9 cellular contexts compared by ENCODE assay signal in genomic region chr2:173286153-173286809, GRCh38.
DNase-seq lines count a peak whose midpoint lies in the region; ATAC-seq, FAIRE-seq and TF ChIP-seq lines count a peak whose summit lies in the region.
"Had no signal": no experiment of that assay in that cellular context is flagged by ENCODE, and none has a peak within 500 bp of the region (broad histone marks: within the 10 kb centered on the region; RNA-seq: fewer than 3 reads in every experiment).

No MANE protein-coding gene starts in this region.

- peak; percentile 38 for FAIRE-seq in GM12891 (lab: Jason Lieb, UNC)

- peaks cover 5% of the 10 kb centered on the region for H3K4me1 Mint-ChIP-seq in activated T-helper 1 cell treated with anti-CD3 and anti-CD28 coated beads, Interleukin-12 subunit alpha, Interleukin-12 subunit beta, Interleukin-2, Interleukin-4 antibody, amounts not matched to agents 30 ng/mL and 10 ng/mL and 1 ng/mL, durations not matched to agents 14 hours and 24 hours and 36 hours (ENCODE audit: low read depth)

- in situ Hi-C loops in gastrocnemius medialis (cut with MboI; ENCODE audit: low sequenced_read_pairs in 4 of 4), result no loop called here

- ATAC-seq in GM19467 (IDR thresholded peaks at IDR 0.05; ENCODE audit: unreplicated experiment), result peak; percentile 67
- ATAC-seq in HG03378 (IDR thresholded peaks at IDR 0.05; ENCODE audit: unreplicated experiment), result peak; percentile 82
- ATAC-seq in GM19328 (IDR thresholded peaks at IDR 0.05; ENCODE audit: unreplicated experiment), result no peak
- ATAC-seq in gastrocnemius medialis, result no peak

- H3K27ac Mint-ChIP-seq in activated T-helper 1 cell treated with anti-CD3 and anti-CD28 coated beads, Interleukin-12 subunit alpha, Interleukin-12 subunit beta, Interleukin-2, Interleukin-4 antibody, amounts not matched to agents 30 ng/mL and 10 ng/mL and 1 ng/mL, durations not matched to agents 14 hours and 24 hours and 36 hours, result peak overlapping the region; percentile 40

- H3K27me3 ChIP-seq in gastrocnemius medialis (no peaks in the 10 kb centered on the region), prostate gland (replicated peaks; ENCODE audit: insufficient read depth) (no peaks in the 10 kb centered on the region)

- H3K27ac ChIP-seq in gastrocnemius medialis (no peak overlapping the region), prostate gland (no peak overlapping the region)

- H3K9me3 Mint-ChIP-seq in activated T-helper 1 cell treated with anti-CD3 and anti-CD28 coated beads, Interleukin-12 subunit alpha, Interleukin-12 subunit beta, Interleukin-2, Interleukin-4 antibody, amounts not matched to agents 30 ng/mL and 10 ng/mL and 1 ng/mL, durations not matched to agents 14 hours and 24 hours and 36 hours, result no peaks in the 10 kb centered on the region

- peak; percentile 32 for DNase-seq in GM12891 (ENCODE audit: insufficient read length, low spot score)
- no peak for DNase-seq in activated T-helper 1 cell treated with anti-CD3 and anti-CD28 coated beads, Interleukin-12 subunit alpha, Interleukin-12 subunit beta, Interleukin-2, Interleukin-4 antibody, amounts not matched to agents 30 ng/mL and 10 ng/mL and 1 ng/mL, durations not matched to agents 14 hours and 24 hours and 36 hours (ENCODE audit: low spot score)
- DNase-seq in activated gamma-delta T cell treated with Interleukin-2 at 50 U/mL for 16 hours, result no peak
- DNase-seq in gastrocnemius medialis, result no peak
- DNase-seq in prostate gland (ENCODE audit: low spot score), result no peak
- DNase-seq: NCI-H2171 treated with DMSO at 0.1 percent for 48 hours had no signal

- H3K4me1 ChIP-seq in gastrocnemius medialis (no peaks in the 10 kb centered on the region), prostate gland (replicated peaks) (no peaks in the 10 kb centered on the region)

- intact Hi-C loops in activated T-helper 1 cell treated with anti-CD3 and anti-CD28 coated beads, Interleukin-12 subunit alpha, Interleukin-12 subunit beta, Interleukin-2, Interleukin-4 antibody, amounts not matched to agents 30 ng/mL and 10 ng/mL and 1 ng/mL, durations not matched to agents 14 hours and 24 hours and 36 hours (cut with micrococcal nuclease), result loop anchor here (1.0 to 5.0 kb wide), 5 partner anchors 47 to 676 kb away; partner anchors contain the start of gene CDCA7
- intact Hi-C loops in gastrocnemius medialis (cut with DNase I; ENCODE audit: low total_unique reads), result no loop called here
- intact Hi-C loops in prostate gland (cut with DNase I), result loop anchor here (5.0 to 10.0 kb wide), 4 partner anchors 69 to 259 kb away; partner anchors contain the start of genes CDCA7 and MAP3K20

- TF ChIP-seq POLR2A in GM12891 (IDR thresholded peaks at IDR 0.05; ENCODE audit: low read depth, low read length), result no peak
- no peak for TF ChIP-seq POLR2A in gastrocnemius medialis (IDR thresholded peaks at IDR 0.05)
- no peak for TF ChIP-seq POLR2A in prostate gland (IDR thresholded peaks at IDR 0.05)

- no peak overlapping the region for H3K4me3 Mint-ChIP-seq in activated T-helper 1 cell treated with anti-CD3 and anti-CD28 coated beads, Interleukin-12 subunit alpha, Interleukin-12 subunit beta, Interleukin-2, Interleukin-4 antibody, amounts not matched to agents 30 ng/mL and 10 ng/mL and 1 ng/mL, durations not matched to agents 14 hours and 24 hours and 36 hours

- 82% methylated on average over 7 of the region's 7 CpGs for WGBS in prostate gland

- no peaks in the 10 kb centered on the region for H3K36me3 ChIP-seq in gastrocnemius medialis
- no peaks in the 10 kb centered on the region for H3K36me3 ChIP-seq in prostate gland

- no peaks in the 10 kb centered on the region for H3K36me3 Mint-ChIP-seq in activated T-helper 1 cell treated with anti-CD3 and anti-CD28 coated beads, Interleukin-12 subunit alpha, Interleukin-12 subunit beta, Interleukin-2, Interleukin-4 antibody, amounts not matched to agents 30 ng/mL and 10 ng/mL and 1 ng/mL, durations not matched to agents 14 hours and 24 hours and 36 hours (ENCODE audit: low read depth)

- H3K4me3 ChIP-seq in gastrocnemius medialis (no peak overlapping the region), prostate gland (no peak overlapping the region)

- H3K9me3 ChIP-seq in gastrocnemius medialis (no peaks in the 10 kb centered on the region), prostate gland (no peaks in the 10 kb centered on the region)

- no peak for TF ChIP-seq CTCF in gastrocnemius medialis (IDR thresholded peaks at IDR 0.05 in 4 of 5, conservative IDR thresholded peaks at IDR 0.05 in 1 of 5)
- no peak for TF ChIP-seq CTCF in prostate gland (IDR thresholded peaks at IDR 0.05)

- H3K27me3 Mint-ChIP-seq in activated T-helper 1 cell treated with anti-CD3 and anti-CD28 coated beads, Interleukin-12 subunit alpha, Interleukin-12 subunit beta, Interleukin-2, Interleukin-4 antibody, amounts not matched to agents 30 ng/mL and 10 ng/mL and 1 ng/mL, durations not matched to agents 14 hours and 24 hours and 36 hours (ENCODE audit: insufficient read depth), result no peaks in the 10 kb centered on the region

TF ChIP-seq in GM12891, 5 proteins besides CTCF, POLR2A, EP300 and RAD21:
- TF ChIP-seq TAF1 (IDR thresholded peaks at IDR 0.05; ENCODE audit: low read depth, low read length), result no peak
- no peak for TF ChIP-seq POU2F2 (IDR thresholded peaks at IDR 0.05; ENCODE audit: low read depth, low read length)
- TF ChIP-seq PAX5 (IDR thresholded peaks at IDR 0.05; ENCODE audit: insufficient read depth, low read length, severe bottlenecking), result no peak
- no peak for TF ChIP-seq SPI1 (IDR thresholded peaks at IDR 0.05; ENCODE audit: low read depth, low read length)
- no peak for TF ChIP-seq POLR2AphosphoS5 (IDR thresholded peaks at IDR 0.05; ENCODE audit: low read depth, low read length)

Comparison
In these comparisons a context has a peak if more than half of its experiments do, and no peak if none do; other contexts are left out.
1. ATAC-seq: peak in GM19467 (single experiment) and HG03378 (single experiment); none in GM19328 (single experiment) and gastrocnemius medialis (0 of 2).